In genomic region chr7:90238017-90238416, GRCh38 we compare ENCODE assay signal across 19 cellular contexts.
"Had no signal": no experiment of that assay in that cellular context is flagged by ENCODE, and none has a peak within 500 bp of the region (broad histone marks: within the 10 kb centered on the region; RNA-seq: fewer than 3 reads in every experiment).

No MANE protein-coding gene starts in this region.

- ATAC-seq: effector memory CD8-positive, alpha-beta T cell; heart right ventricle; left ventricle myocardium superior; lower lobe of right lung; naive thymus-derived CD4-positive, alpha-beta T cell; sciatic nerve; stimulated activated effector memory CD8-positive, alpha-beta T cell treated with anti-CD3 and anti-CD28 coated beads, Interleukin-12 subunit alpha, Interleukin-12 subunit beta, amount 100 ng/mL, for 72 hours had no signal

- DNase-seq: cortex of kidney; effector memory CD8-positive, alpha-beta T cell; erythroblast; esophagus squamous epithelium; foreskin melanocyte; glutamatergic neuron; heart right ventricle; hippocampal formation; left ventricle myocardium superior; lower lobe of right lung; naive thymus-derived CD4-positive, alpha-beta T cell; stimulated activated CD4-positive, alpha-beta T cell treated with anti-CD3 and anti-CD28 coated beads, Interleukin-2, amount 100 ng/mL, for 24 hours; stimulated activated CD4-positive, alpha-beta T cell treated with anti-CD3 and anti-CD28 coated beads, Interleukin-4, amount 100 ng/mL, for 24 hours; stimulated activated naive CD4-positive, alpha-beta T cell treated with Interleukin-2 at 50 U/mL for 16 hours; stomach; thyroid gland; trophoblast cell had no signal
